In the genomic region with DNA sequence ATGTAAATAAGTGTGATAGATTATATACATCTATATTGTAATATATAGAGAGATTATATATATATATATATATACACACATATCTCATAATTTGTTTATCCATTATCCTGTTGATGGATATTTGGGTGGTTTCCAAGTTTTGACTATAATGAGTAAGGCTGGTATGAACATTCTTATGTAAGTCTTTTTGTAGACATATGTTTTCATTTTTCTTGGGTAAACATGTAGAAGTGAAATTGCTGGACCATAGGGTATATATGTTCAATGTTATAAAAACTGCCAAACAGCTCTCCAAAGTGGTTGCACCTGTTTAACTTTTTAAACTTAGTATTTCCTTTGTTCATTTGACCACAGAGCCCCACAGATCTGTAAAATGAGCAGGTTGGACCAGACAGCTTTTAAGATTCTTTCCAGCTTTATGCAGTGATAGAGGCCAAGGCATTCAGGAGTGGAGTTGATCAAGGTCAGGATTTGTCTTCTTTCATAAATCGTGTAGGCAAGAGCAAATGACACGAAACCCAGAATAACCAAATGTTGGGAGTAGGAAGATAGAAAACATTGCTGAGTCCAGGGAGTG, we compare ENCODE assay signal across 19 cellular contexts.
A peak's percentile ranks its signal among the peaks of the same experiment; 100 is the strongest.
DNase-seq lines count a peak whose midpoint lies in the region; ATAC-seq and TF ChIP-seq lines count a peak whose summit lies in the region.
"Had no signal": no experiment of that assay in that cellular context is flagged by ENCODE, and none has a peak within 500 bp of the region (broad histone marks: within the 10 kb centered on the region; RNA-seq: fewer than 3 reads in every experiment).

No MANE protein-coding gene starts in this region.

- H4K20me1 ChIP-seq in Loucy (ENCODE audit: insufficient read depth, low read length, poor library complexity, severe bottlenecking), result peaks cover 3% of the 10 kb centered on the region
- H4K20me1 ChIP-seq in MM.1S (ENCODE audit: insufficient read depth, low read length), result no peaks in the 10 kb centered on the region

- H3K9me3 Mint-ChIP-seq in stimulated activated memory B cell treated with anti-CD40 and anti-IgM and Interleukin-4, amounts not matched to agents 10 μg/mL and 1 μg/mL and 100 μg/mL, for 72 hours, result no peaks in the 10 kb centered on the region
- no peaks in the 10 kb centered on the region for H3K9me3 Mint-ChIP-seq in stimulated activated effector memory CD8-positive, alpha-beta T cell treated with anti-CD3 and anti-CD28 coated beads, Interleukin-12 subunit alpha, Interleukin-12 subunit beta, amount 100 ng/mL, for 72 hours

- H3K4me1 ChIP-seq in Loucy (ENCODE audit: insufficient read depth, low read length, poor library complexity, severe bottlenecking) (peaks cover 19% of the 10 kb centered on the region), adipocyte (ENCODE audit: control insufficient read depth, insufficient read depth, low read length) (peaks cover 9% of the 10 kb centered on the region), MM.1S (ENCODE audit: low read length) (no peaks in the 10 kb centered on the region)
- H3K4me1 ChIP-seq: BE2C had no signal

- H3K4me2 ChIP-seq in Loucy (ENCODE audit: low read depth, low read length, poor library complexity, severe bottlenecking) (peak overlapping the region; percentile 6), MM.1S (ENCODE audit: low read depth, low read length) (no peak overlapping the region)

- peaks cover 28% of the 10 kb centered on the region for H3K4me1 Mint-ChIP-seq in stimulated activated memory B cell treated with anti-CD40 and anti-IgM and Interleukin-4, amounts not matched to agents 10 μg/mL and 1 μg/mL and 100 μg/mL, for 72 hours
- peaks cover 9% of the 10 kb centered on the region for H3K4me1 Mint-ChIP-seq in stimulated activated effector memory CD8-positive, alpha-beta T cell treated with anti-CD3 and anti-CD28 coated beads, Interleukin-12 subunit alpha, Interleukin-12 subunit beta, amount 100 ng/mL, for 72 hours

- H3K27me3 ChIP-seq in Loucy (ENCODE audit: insufficient read depth, low read length, poor library complexity, severe bottlenecking) (no peaks in the 10 kb centered on the region), adipocyte (replicated peaks; ENCODE audit: control insufficient read depth, insufficient read depth, low read length) (no peaks in the 10 kb centered on the region), MM.1S (replicated peaks; ENCODE audit: insufficient read depth, low read length) (no peaks in the 10 kb centered on the region)
- H3K27me3 ChIP-seq: BE2C, MG63 had no signal

- H3K36me3 ChIP-seq in Loucy (ENCODE audit: insufficient read depth, low read length) (no peaks in the 10 kb centered on the region), adipocyte (ENCODE audit: control insufficient read depth, insufficient read depth, low read length, severe bottlenecking) (no peaks in the 10 kb centered on the region), MM.1S (replicated peaks; ENCODE audit: insufficient read depth, low read length) (no peaks in the 10 kb centered on the region)
- H3K36me3 ChIP-seq: BE2C, MG63 had no signal

- DNase-seq in adipocyte (ENCODE audit: low read depth) (peak; percentile 53), fibroblast of peridontal ligament (ENCODE audit: extremely low read depth) (peak; percentile 51), MM.1S (no peak), DMS53 treated with DMSO at 0.1 percent for 48 hours (lab: John Stamatoyannopoulos, UW; ENCODE audit: unreplicated experiment) (no peak)
- DNase-seq in stimulated activated effector memory CD8-positive, alpha-beta T cell treated with anti-CD3 and anti-CD28 coated beads, Interleukin-12 subunit alpha, Interleukin-12 subunit beta, amount 100 ng/mL, for 72 hours (ENCODE audit: low spot score in 2 of 2), result no peak
- DNase-seq: BE2C, GOT3, Kasumi-1, MG63, NCI-H1048, NCI-H1417 treated with DMSO at 0.1 percent for 48 hours, NCI-H187, NCI-H446, NCI-H526, Right ventricle myocardium superior had no signal

- TF ChIP-seq CTCF in Loucy (conservative IDR thresholded peaks at IDR 0.05; ENCODE audit: low read length) (no peak), MM.1S (IDR thresholded peaks at IDR 0.05; ENCODE audit: low read length) (no peak)

- no peak overlapping the region for H3K9ac ChIP-seq in Loucy (ENCODE audit: low read depth, low read length, poor library complexity, severe bottlenecking)
- H3K9ac ChIP-seq in adipocyte (ENCODE audit: low read length), result no peak overlapping the region
- H3K9ac ChIP-seq in MM.1S (ENCODE audit: low read length), result no peak overlapping the region

- H3K9me2 ChIP-seq in Loucy (replicated peaks; ENCODE audit: low read depth, low read length) (no peaks in the 10 kb centered on the region), MM.1S (replicated peaks; ENCODE audit: insufficient read depth, low read length) (no peaks in the 10 kb centered on the region)

- H3K4me3 Mint-ChIP-seq in stimulated activated memory B cell treated with anti-CD40 and anti-IgM and Interleukin-4, amounts not matched to agents 10 μg/mL and 1 μg/mL and 100 μg/mL, for 72 hours, result no peak overlapping the region
- H3K4me3 Mint-ChIP-seq in stimulated activated effector memory CD8-positive, alpha-beta T cell treated with anti-CD3 and anti-CD28 coated beads, Interleukin-12 subunit alpha, Interleukin-12 subunit beta, amount 100 ng/mL, for 72 hours, result no peak overlapping the region

- H3K27ac ChIP-seq in MM.1S (ENCODE audit: low read length), result no peak overlapping the region

- H3K4me3 ChIP-seq in Loucy (ENCODE audit: low read length, poor library complexity, severe bottlenecking) (no peak overlapping the region), adipocyte (ENCODE audit: low read length) (no peak overlapping the region), MM.1S (ENCODE audit: low read length) (no peak overlapping the region)
- H3K4me3 ChIP-seq: MG63 had no signal

- no peaks in the 10 kb centered on the region for H3K36me3 Mint-ChIP-seq in stimulated activated memory B cell treated with anti-CD40 and anti-IgM and Interleukin-4, amounts not matched to agents 10 μg/mL and 1 μg/mL and 100 μg/mL, for 72 hours
- no peaks in the 10 kb centered on the region for H3K36me3 Mint-ChIP-seq in stimulated activated effector memory CD8-positive, alpha-beta T cell treated with anti-CD3 and anti-CD28 coated beads, Interleukin-12 subunit alpha, Interleukin-12 subunit beta, amount 100 ng/mL, for 72 hours

- peak overlapping the region; percentile 20 for H3K27ac Mint-ChIP-seq in stimulated activated memory B cell treated with anti-CD40 and anti-IgM and Interleukin-4, amounts not matched to agents 10 μg/mL and 1 μg/mL and 100 μg/mL, for 72 hours
- H3K27ac Mint-ChIP-seq in stimulated activated effector memory CD8-positive, alpha-beta T cell treated with anti-CD3 and anti-CD28 coated beads, Interleukin-12 subunit alpha, Interleukin-12 subunit beta, amount 100 ng/mL, for 72 hours, result no peak overlapping the region

- H2AFZ ChIP-seq in Loucy (ENCODE audit: low read length) (no peak overlapping the region), MM.1S (ENCODE audit: low read length) (no peak overlapping the region)

- no peaks in the 10 kb centered on the region for H3K9me3 ChIP-seq in Loucy (ENCODE audit: insufficient read depth, low read depth, low read length)
- no peaks in the 10 kb centered on the region for H3K9me3 ChIP-seq in adipocyte (ENCODE audit: control insufficient read depth, low read length)
- no peaks in the 10 kb centered on the region for H3K9me3 ChIP-seq in MM.1S (replicated peaks; ENCODE audit: insufficient read depth, low read length)
- H3K9me3 ChIP-seq: BE2C, MG63 had no signal

- H3F3A ChIP-seq in Loucy (ENCODE audit: low read depth) (no peaks in the 10 kb centered on the region), MM.1S (ENCODE audit: insufficient read depth, low read length) (no peaks in the 10 kb centered on the region)

- no peak for ATAC-seq in stimulated activated memory B cell treated with anti-CD40 and anti-IgM and Interleukin-4, amounts not matched to agents 10 μg/mL and 1 μg/mL and 100 μg/mL, for 72 hours
- no peak for ATAC-seq in HG03045 (IDR thresholded peaks at IDR 0.05; ENCODE audit: unreplicated experiment)
- ATAC-seq in stimulated activated effector memory CD8-positive, alpha-beta T cell treated with anti-CD3 and anti-CD28 coated beads, Interleukin-12 subunit alpha, Interleukin-12 subunit beta, amount 100 ng/mL, for 72 hours, result no peak
- ATAC-seq: HCT116 had no signal

- H3K79me2 ChIP-seq in Loucy (ENCODE audit: insufficient read depth, low read length) (no peaks in the 10 kb centered on the region), MM.1S (ENCODE audit: low read length) (no peaks in the 10 kb centered on the region)

- no peaks in the 10 kb centered on the region for H3K27me3 Mint-ChIP-seq in stimulated activated memory B cell treated with anti-CD40 and anti-IgM and Interleukin-4, amounts not matched to agents 10 μg/mL and 1 μg/mL and 100 μg/mL, for 72 hours

Comparison
In these comparisons a context has a peak if more than half of its experiments do, and no peak if none do; other contexts are left out.
1. DNase-seq: peak in adipocyte (single experiment) and fibroblast of peridontal ligament (single experiment); none in MM.1S (single experiment), stimulated activated effector memory CD8-positive, alpha-beta T cell treated with anti-CD3 and anti-CD28 coated beads, Interleukin-12 subunit alpha, Interleukin-12 subunit beta, amount 100 ng/mL, for 72 hours (0 of 2) and DMS53 treated with DMSO at 0.1 percent for 48 hours (single experiment).